ENCODE assay signal across 10 cellular contexts in genomic region chr3:81898336-81898735, GRCh38.
"Had no signal": no experiment of that assay in that cellular context is flagged by ENCODE, and none has a peak within 500 bp of the region (broad histone marks: within the 10 kb centered on the region; RNA-seq: fewer than 3 reads in every experiment).

No MANE protein-coding gene starts in this region.

- H3K4me1 ChIP-seq: HAP-1 had no signal

- H3K36me3 ChIP-seq: HAP-1 had no signal

- H3K4me2 ChIP-seq: GM23338 had no signal

- FAIRE-seq: H1, H54 had no signal

- H3K9ac ChIP-seq: GM23248 had no signal

- DNase-seq: GM23248, GOT3, H7, H9, HCEC 1CT, HFFc6 had no signal

- H3K9me3 ChIP-seq: HAP-1 had no signal

- H3K4me3 ChIP-seq: GM23248, GM23338, HAP-1 had no signal

- H3K27ac ChIP-seq: GM23248 had no signal

- H2AFZ ChIP-seq: GM23248, GM23338 had no signal
